In genomic region chr12:46221255-46222128, GRCh38 we compare ENCODE assay signal across 1 cellular context.
TF ChIP-seq lines count a peak whose summit lies in the region.

No MANE protein-coding gene starts in this region.

TF ChIP-seq in K562, 482 proteins besides CTCF, POLR2A, EP300 and RAD21 (continues in another document):
- TF ChIP-seq MLLT1 (IDR thresholded peaks at IDR 0.05), result no peak
- TF ChIP-seq YY1 (IDR thresholded peaks at IDR 0.05; ENCODE audit: borderline replicate concordance in 1 of 3, control insufficient read depth in 1 of 3, extremely low read depth in 1 of 3, insufficient read depth in 3 of 3, insufficient read length in 1 of 3, insufficient replicate concordance in 2 of 3, low read depth in 1 of 3, low read length in 2 of 3), result no peak
- no peak for TF ChIP-seq CREB5 (CRISPR knock-in tag; IDR thresholded peaks at IDR 0.05)
- no peak for TF ChIP-seq ZNF23 (CRISPR knock-in tag; IDR thresholded peaks at IDR 0.05)
- TF ChIP-seq IRF2 (CRISPR knock-in tag; IDR thresholded peaks at IDR 0.05), result no peak
- no peak for TF ChIP-seq ZFP30 (CRISPR knock-in tag; IDR thresholded peaks at IDR 0.05; ENCODE audit: borderline replicate concordance)
- no peak for TF ChIP-seq JUND (IDR thresholded peaks at IDR 0.05; ENCODE audit: borderline replicate concordance, low read depth, low read length)
- no peak for TF ChIP-seq JUND (tag; IDR thresholded peaks at IDR 0.05; ENCODE audit: borderline replicate concordance, low read depth, low read length)
- TF ChIP-seq MTA1 (IDR thresholded peaks at IDR 0.05; ENCODE audit: borderline replicate concordance), result peak; percentile 44; the same call in 1 of the 2 replicates
- no peak for TF ChIP-seq MEIS2 (IDR thresholded peaks at IDR 0.05; ENCODE audit: partially characterized antibody)
- TF ChIP-seq IRF1 (CRISPR knock-in tag; IDR thresholded peaks at IDR 0.05; ENCODE audit: borderline replicate concordance), result no peak
- no peak for TF ChIP-seq FOXM1 (IDR thresholded peaks at IDR 0.05; ENCODE audit: low read depth)
- no peak for TF ChIP-seq FOXM1 (CRISPR knock-in tag; IDR thresholded peaks at IDR 0.05; ENCODE audit: low read depth)
- no peak for TF ChIP-seq TCF15 (CRISPR knock-in tag; IDR thresholded peaks at IDR 0.05)
- peak; percentile 22; the same call in 1 of the 2 replicates for TF ChIP-seq C11orf30 (IDR thresholded peaks at IDR 0.05; ENCODE audit: low read depth)
- TF ChIP-seq ARID1B (IDR thresholded peaks at IDR 0.05), result peak; percentile 70
- no peak for TF ChIP-seq RBM39 (optimal IDR thresholded peaks at IDR 0.05; ENCODE audit: low read depth, low read length)
- TF ChIP-seq SREBF2 (CRISPR knock-in tag; IDR thresholded peaks at IDR 0.05), result no peak
- TF ChIP-seq RNF2 (IDR thresholded peaks at IDR 0.05), result no peak
- TF ChIP-seq TAL1 (IDR thresholded peaks at IDR 0.05), result peak; percentile 58
- TF ChIP-seq KLF1 (tag; IDR thresholded peaks at IDR 0.05), result no peak
- no peak for TF ChIP-seq NFIX (CRISPR knock-in tag; IDR thresholded peaks at IDR 0.05; ENCODE audit: low read depth)
- TF ChIP-seq NR2C2 (CRISPR knock-in tag; IDR thresholded peaks at IDR 0.05), result no peak
- TF ChIP-seq NR2C2 (tag; IDR thresholded peaks at IDR 0.05), result no peak
- no peak for TF ChIP-seq FOXP4 (CRISPR knock-in tag; IDR thresholded peaks at IDR 0.05; ENCODE audit: borderline replicate concordance)
- TF ChIP-seq CBFA2T3 (IDR thresholded peaks at IDR 0.05), result peak; percentile 61
- TF ChIP-seq HMGXB4 (CRISPR knock-in tag; IDR thresholded peaks at IDR 0.05), result no peak
- TF ChIP-seq FOXP1 (CRISPR knock-in tag; IDR thresholded peaks at IDR 0.05), result no peak
- TF ChIP-seq GABPB1 (CRISPR knock-in tag; IDR thresholded peaks at IDR 0.05), result no peak
- TF ChIP-seq TEAD4 (IDR thresholded peaks at IDR 0.05; ENCODE audit: low read length), result peak; percentile 48; the same call in 1 of the 2 replicates
- no peak for TF ChIP-seq TEAD4 (CRISPR knock-in tag; IDR thresholded peaks at IDR 0.05; ENCODE audit: borderline replicate concordance)
- TF ChIP-seq ZNF398 (CRISPR knock-in tag; IDR thresholded peaks at IDR 0.05), result no peak
- no peak for TF ChIP-seq HOXB6 (CRISPR knock-in tag; IDR thresholded peaks at IDR 0.05; ENCODE audit: borderline replicate concordance)
- no peak for TF ChIP-seq TRIM28 (IDR thresholded peaks at IDR 0.05)
- no peak for TF ChIP-seq ZBTB9 (CRISPR knock-in tag; IDR thresholded peaks at IDR 0.05)
- no peak for TF ChIP-seq ZNF174 (CRISPR knock-in tag; IDR thresholded peaks at IDR 0.05)
- TF ChIP-seq DPF2 (IDR thresholded peaks at IDR 0.05), result peak; percentile 65
- TF ChIP-seq CCNT2 (IDR thresholded peaks at IDR 0.05; ENCODE audit: borderline replicate concordance, extremely low read depth, insufficient read length, low read depth, low read length), result peak; percentile 11
- TF ChIP-seq CAMTA2 (CRISPR knock-in tag; conservative IDR thresholded peaks at IDR 0.05), result no peak
- 0 out of 2 replicates have a peak, but pooled peaks have one; percentile 4 for TF ChIP-seq ZBTB33 (CRISPR knock-in tag; IDR thresholded peaks at IDR 0.05)
- TF ChIP-seq TCFL5 (CRISPR knock-in tag; conservative IDR thresholded peaks at IDR 0.05), result no peak
- no peak for TF ChIP-seq FIP1L1 (IDR thresholded peaks at IDR 0.05; ENCODE audit: low read depth, low read length, poor library complexity, severe bottlenecking)
- TF ChIP-seq NFATC3 (IDR thresholded peaks at IDR 0.05), result no peak
- no peak for TF ChIP-seq ZBTB5 (IDR thresholded peaks at IDR 0.05)
- TF ChIP-seq ZNF253 (CRISPR knock-in tag; conservative IDR thresholded peaks at IDR 0.05), result no peak
- TF ChIP-seq CREM (IDR thresholded peaks at IDR 0.05; ENCODE audit: low read depth), result no peak
- no peak for TF ChIP-seq TAF9B (IDR thresholded peaks at IDR 0.05; ENCODE audit: partially characterized antibody)
- no peak for TF ChIP-seq XRCC3 (IDR thresholded peaks at IDR 0.05)
- no peak for TF ChIP-seq SETDB1 (IDR thresholded peaks at IDR 0.05; ENCODE audit: low read length)
- no peak for TF ChIP-seq XRCC5 (IDR thresholded peaks at IDR 0.05; ENCODE audit: low read depth, low read length)
- TF ChIP-seq ZEB2 (IDR thresholded peaks at IDR 0.05), result peak; percentile 46; the same call in 1 of the 2 replicates
- TF ChIP-seq KAT7 (CRISPR knock-in tag; IDR thresholded peaks at IDR 0.05; ENCODE audit: borderline replicate concordance), result no peak
- no peak for TF ChIP-seq ZNF79 (CRISPR knock-in tag; IDR thresholded peaks at IDR 0.05; ENCODE audit: low read depth)
- no peak for TF ChIP-seq ILF3 (IDR thresholded peaks at IDR 0.05; ENCODE audit: borderline replicate concordance)
- no peak for TF ChIP-seq TRIM25 (IDR thresholded peaks at IDR 0.05; ENCODE audit: borderline replicate concordance)
- no peak for TF ChIP-seq NONO (IDR thresholded peaks at IDR 0.05; ENCODE audit: low read depth in 2 of 2, low read length in 1 of 2)
